28 cellular contexts compared by ENCODE assay signal in genomic region chr5:38941912-38942311, GRCh38.
"Had no signal": no experiment of that assay in that cellular context is flagged by ENCODE, and none has a peak within 500 bp of the region (broad histone marks: within the 10 kb centered on the region; RNA-seq: fewer than 3 reads in every experiment).

No MANE protein-coding gene starts in this region.

- DNase-seq: activated B cell treated with CpG ODN at 0.5 μM for 24 hours; activated CD4-positive, alpha-beta memory T cell treated with anti-CD3 and anti-CD28 coated beads for 36 hours; activated CD4-positive, alpha-beta T cell treated with anti-CD3 and anti-CD28 coated beads for 4 hours; activated CD4-positive, alpha-beta T cell treated with anti-CD3 and anti-CD28 coated beads, Interleukin-2, amount 10 ng/mL, durations not matched to agents 24 days and 14 days; activated CD4-positive, alpha-beta T cell treated with anti-CD3 and anti-CD28 coated beads, Interleukin-2, amount 50 U/mL, for 1 hour; activated CD4-positive, alpha-beta T cell treated with anti-CD3 and anti-CD28 coated beads, Interleukin-2, amount 50 U/mL, for 4 hours; activated CD4-positive, CD25-positive, alpha-beta regulatory T cell treated with anti-CD3 and anti-CD28 coated beads, Interleukin-2, amount 50 U/mL, for 72 hours; activated CD8-positive, alpha-beta memory T cell treated with anti-CD3 and anti-CD28 coated beads, Interleukin-2, amount 50 U/mL, for 4 hours; activated CD8-positive, alpha-beta T cell treated with anti-CD3 and anti-CD28 coated beads for 36 hours; activated effector memory CD4-positive, alpha-beta T cell treated with Interleukin-2 at 50 U/mL for 16 hours; activated gamma-delta T cell; activated naive CD4-positive, alpha-beta T cell treated with Interleukin-2 at 50 U/mL for 16 hours; activated T-cell treated with anti-CD3 and anti-CD28 coated beads, Interleukin-2, amount 50 U/mL, for 4 hours; activated T-cell treated with anti-CD3 and anti-CD28 coated beads, Interleukin-2, amount 50 U/mL, for 72 hours; amygdala; anterior cingulate cortex; body of pancreas; brain microvascular endothelial cell; central memory CD4-positive, alpha-beta T cell; SW 1271; T-helper 1 cell; T-helper 2 cell; T-helper 9 cell had no signal

- ATAC-seq: activated CD8-positive, alpha-beta T cell treated with anti-CD3 and anti-CD28 coated beads for 36 hours; activated T-cell treated with anti-CD3 and anti-CD28 coated beads, Interleukin-2, amount 50 U/mL, for 4 hours; activated T-cell treated with anti-CD3 and anti-CD28 coated beads, Interleukin-2, amount 50 U/mL, for 72 hours; body of pancreas had no signal

- H3K27ac Mint-ChIP-seq: activated B cell treated with CpG ODN at 0.5 μM for 24 hours; activated CD4-positive, alpha-beta memory T cell treated with anti-CD3 and anti-CD28 coated beads for 36 hours; activated CD4-positive, alpha-beta T cell treated with anti-CD3 and anti-CD28 coated beads, Interleukin-2, amount 10 ng/mL, durations not matched to agents 24 days and 14 days; activated CD8-positive, alpha-beta T cell treated with anti-CD3 and anti-CD28 coated beads for 36 hours; activated naive CD8-positive, alpha-beta T cell; activated T-cell treated with anti-CD3 and anti-CD28 coated beads, Interleukin-2, amount 50 U/mL, for 72 hours; activated T-helper 1 cell treated with anti-CD3 and anti-CD28 coated beads, Interleukin-12 subunit alpha, Interleukin-12 subunit beta, Interleukin-2, Interleukin-4 antibody, amounts not matched to agents 30 ng/mL and 10 ng/mL and 1 ng/mL, durations not matched to agents 14 hours and 24 hours and 36 hours; activated T-helper 2 cell treated with anti-CD3 and anti-CD28 coated beads, Interferon-gamma antibody, Interleukin-2, Interleukin-4, amounts not matched to agents 10 μg/mL and 5 μg/mL and 100 μg/mL, durations not matched to agents 14 hours and 24 hours and 36 hours; T-helper 1 cell treated with Interleukin-12 subunit alpha and Interleukin-12 subunit beta and Interleukin-4 antibody, amounts not matched to agents 30 μg/mL and 1 μg/mL, for 36 hours; T-helper 2 cell treated with Interferon-gamma antibody and Interleukin-4, amounts not matched to agents 5 μg/mL and 100 μg/mL, for 36 hours had no signal

- H3K27me3 Mint-ChIP-seq: activated B cell treated with CpG ODN at 0.5 μM for 24 hours; activated CD4-positive, alpha-beta memory T cell treated with anti-CD3 and anti-CD28 coated beads for 36 hours; activated CD4-positive, alpha-beta T cell treated with anti-CD3 and anti-CD28 coated beads, Interleukin-2, amount 10 ng/mL, durations not matched to agents 24 days and 14 days; activated CD8-positive, alpha-beta T cell treated with anti-CD3 and anti-CD28 coated beads for 36 hours; activated naive CD8-positive, alpha-beta T cell had no signal

- H3K4me3 Mint-ChIP-seq: activated B cell treated with CpG ODN at 0.5 μM for 24 hours; activated CD4-positive, alpha-beta memory T cell treated with anti-CD3 and anti-CD28 coated beads for 36 hours; activated CD4-positive, alpha-beta T cell treated with anti-CD3 and anti-CD28 coated beads, Interleukin-2, amount 10 ng/mL, durations not matched to agents 24 days and 14 days; activated CD8-positive, alpha-beta T cell treated with anti-CD3 and anti-CD28 coated beads for 36 hours; activated naive CD8-positive, alpha-beta T cell; activated T-cell treated with anti-CD3 and anti-CD28 coated beads, Interleukin-2, amount 50 U/mL, for 4 hours; activated T-cell treated with anti-CD3 and anti-CD28 coated beads, Interleukin-2, amount 50 U/mL, for 72 hours; activated T-helper 1 cell treated with anti-CD3 and anti-CD28 coated beads, Interleukin-12 subunit alpha, Interleukin-12 subunit beta, Interleukin-2, Interleukin-4 antibody, amounts not matched to agents 30 ng/mL and 10 ng/mL and 1 ng/mL, durations not matched to agents 14 hours and 24 hours and 36 hours; T-helper 1 cell treated with Interleukin-12 subunit alpha and Interleukin-12 subunit beta and Interleukin-4 antibody, amounts not matched to agents 30 μg/mL and 1 μg/mL, for 36 hours; T-helper 2 cell treated with Interferon-gamma antibody and Interleukin-4, amounts not matched to agents 5 μg/mL and 100 μg/mL, for 36 hours had no signal

- H3K4me1 Mint-ChIP-seq: activated B cell treated with CpG ODN at 0.5 μM for 24 hours had no signal

- H3K9me3 Mint-ChIP-seq: activated B cell treated with CpG ODN at 0.5 μM for 24 hours; activated CD4-positive, alpha-beta memory T cell treated with anti-CD3 and anti-CD28 coated beads for 36 hours; activated CD4-positive, alpha-beta T cell treated with anti-CD3 and anti-CD28 coated beads, Interleukin-2, amount 10 ng/mL, durations not matched to agents 24 days and 14 days; activated CD8-positive, alpha-beta T cell treated with anti-CD3 and anti-CD28 coated beads for 36 hours; activated T-cell treated with anti-CD3 and anti-CD28 coated beads, Interleukin-2, amount 50 U/mL, for 4 hours; activated T-cell treated with anti-CD3 and anti-CD28 coated beads, Interleukin-2, amount 50 U/mL, for 72 hours; activated T-helper 1 cell treated with anti-CD3 and anti-CD28 coated beads, Interleukin-12 subunit alpha, Interleukin-12 subunit beta, Interleukin-2, Interleukin-4 antibody, amounts not matched to agents 30 ng/mL and 10 ng/mL and 1 ng/mL, durations not matched to agents 14 hours and 24 hours and 36 hours; activated T-helper 2 cell treated with anti-CD3 and anti-CD28 coated beads, Interferon-gamma antibody, Interleukin-2, Interleukin-4, amounts not matched to agents 10 μg/mL and 5 μg/mL and 100 μg/mL, durations not matched to agents 14 hours and 24 hours and 36 hours; T-helper 1 cell treated with Interleukin-12 subunit alpha and Interleukin-12 subunit beta and Interleukin-4 antibody, amounts not matched to agents 30 μg/mL and 1 μg/mL, for 36 hours; T-helper 2 cell treated with Interferon-gamma antibody and Interleukin-4, amounts not matched to agents 5 μg/mL and 100 μg/mL, for 36 hours had no signal
